2 cellular contexts compared by ENCODE assay signal in genomic region chr1:87786861-87787548, GRCh38.
TF ChIP-seq lines count a peak whose summit lies in the region.

No MANE protein-coding gene starts in this region.

TF ChIP-seq in HepG2, 621 proteins besides CTCF, POLR2A, EP300 and RAD21 (continued from another document and continues in another):
- TF ChIP-seq TCF7 (IDR thresholded peaks at IDR 0.05; ENCODE audit: low read depth) (peak; percentile 85), ZNF556 (CRISPR knock-in tag; IDR thresholded peaks at IDR 0.05; ENCODE audit: borderline replicate concordance) (no peak), ZC3H13 (CRISPR knock-in tag; IDR thresholded peaks at IDR 0.05) (no peak), TARDBP (CRISPR knock-in tag; IDR thresholded peaks at IDR 0.05) (peak; percentile 57; the same call in 1 of the 2 replicates), HOXA3 (CRISPR knock-in tag; IDR thresholded peaks at IDR 0.05) (peak; percentile 32; the same call in 1 of the 2 replicates), ZNF530 (CRISPR knock-in tag; IDR thresholded peaks at IDR 0.05; ENCODE audit: low read depth) (no peak), ZNF296 (CRISPR knock-in tag; conservative IDR thresholded peaks at IDR 0.05) (no peak), RARA (CRISPR knock-in tag; IDR thresholded peaks at IDR 0.05) (0 out of 2 replicates have a peak, but pooled peaks have one; percentile 23), KMT2B (CRISPR knock-in tag; IDR thresholded peaks at IDR 0.05) (no peak), NFIC (IDR thresholded peaks at IDR 0.05; ENCODE audit: low read length) (0 out of 2 replicates have a peak, but pooled peaks have one; percentile 21), ZUFSP (CRISPR knock-in tag; IDR thresholded peaks at IDR 0.05; ENCODE audit: borderline replicate concordance) (no peak), ZBTB10 (CRISPR knock-in tag; IDR thresholded peaks at IDR 0.05; ENCODE audit: borderline replicate concordance) (peak; percentile 40; the same call in 1 of the 2 replicates), ZNF362 (CRISPR knock-in tag; IDR thresholded peaks at IDR 0.05; ENCODE audit: borderline replicate concordance) (peak; percentile 81; the same call in 1 of the 2 replicates), ISL2 (CRISPR knock-in tag; IDR thresholded peaks at IDR 0.05) (peak; percentile 86), ZFX (CRISPR knock-in tag; IDR thresholded peaks at IDR 0.05; ENCODE audit: low read depth) (peak; percentile 26; the same call in 1 of the 2 replicates), FOXP1 (IDR thresholded peaks at IDR 0.05) (no peak), FOXP1 (CRISPR knock-in tag; IDR thresholded peaks at IDR 0.05) (peak; percentile 48; the same call in 1 of the 2 replicates)

TF ChIP-seq in K562, 482 proteins besides CTCF, POLR2A, EP300 and RAD21 (continued from another document and continues in another):
- TF ChIP-seq PREB (CRISPR knock-in tag; IDR thresholded peaks at IDR 0.05) (no peak), CBX5 (IDR thresholded peaks at IDR 0.05; ENCODE audit: borderline replicate concordance, low read depth) (no peak), THAP12 (CRISPR knock-in tag; IDR thresholded peaks at IDR 0.05) (no peak), CBFA2T3 (IDR thresholded peaks at IDR 0.05) (peak; percentile 92), PPARD (CRISPR knock-in tag; IDR thresholded peaks at IDR 0.05) (no peak), ZNF764 (CRISPR knock-in tag; IDR thresholded peaks at IDR 0.05; ENCODE audit: low read depth) (no peak), ZBTB40 (IDR thresholded peaks at IDR 0.05) (no peak), ZBTB40 (CRISPR knock-in tag; IDR thresholded peaks at IDR 0.05) (no peak), SIN3B (IDR thresholded peaks at IDR 0.05; ENCODE audit: low read depth) (no peak), ZNF41 (CRISPR knock-in tag; conservative IDR thresholded peaks at IDR 0.05) (no peak), ZNF589 (CRISPR knock-in tag; IDR thresholded peaks at IDR 0.05; ENCODE audit: low read depth) (no peak), CHD4 (IDR thresholded peaks at IDR 0.05; ENCODE audit: insufficient read depth, insufficient replicate concordance, low read depth, low read length, poor library complexity, severe bottlenecking) (no peak), ZNF143 (CRISPR knock-in tag; IDR thresholded peaks at IDR 0.05) (no peak), ZNF512 (tag; IDR thresholded peaks at IDR 0.05) (no peak), GABPB2 (CRISPR knock-in tag; conservative IDR thresholded peaks at IDR 0.05) (no peak), SMAD3 (CRISPR knock-in tag; conservative IDR thresholded peaks at IDR 0.05) (no peak), TRIM25 (IDR thresholded peaks at IDR 0.05; ENCODE audit: borderline replicate concordance) (no peak), ELK1 (CRISPR knock-in tag; IDR thresholded peaks at IDR 0.05) (no peak), ZNF316 (IDR thresholded peaks at IDR 0.05) (no peak), NR4A1 (CRISPR knock-in tag; IDR thresholded peaks at IDR 0.05) (no peak), NR4A1 (tag; IDR thresholded peaks at IDR 0.05) (no peak), TEAD4 (IDR thresholded peaks at IDR 0.05; ENCODE audit: low read length) (peak; percentile 74), TEAD4 (CRISPR knock-in tag; IDR thresholded peaks at IDR 0.05; ENCODE audit: borderline replicate concordance) (no peak), FOSL1 (tag; conservative IDR thresholded peaks at IDR 0.05) (peak; percentile 75), SOX6 (IDR thresholded peaks at IDR 0.05) (peak; percentile 16; the same call in 1 of the 2 replicates), ZSCAN32 (CRISPR knock-in tag; IDR thresholded peaks at IDR 0.05) (no peak), HOMEZ (CRISPR knock-in tag; IDR thresholded peaks at IDR 0.05) (no peak), TAF15 (IDR thresholded peaks at IDR 0.05; ENCODE audit: low read depth, low read length) (no peak), FOXA3 (CRISPR knock-in tag; conservative IDR thresholded peaks at IDR 0.05 in 1 of 2, IDR thresholded peaks at IDR 0.05 in 1 of 2) (peak; percentile 83 to 96; a peak in 3 of 4 replicates)
